14 cellular contexts compared by ENCODE assay signal in the genomic region with DNA sequence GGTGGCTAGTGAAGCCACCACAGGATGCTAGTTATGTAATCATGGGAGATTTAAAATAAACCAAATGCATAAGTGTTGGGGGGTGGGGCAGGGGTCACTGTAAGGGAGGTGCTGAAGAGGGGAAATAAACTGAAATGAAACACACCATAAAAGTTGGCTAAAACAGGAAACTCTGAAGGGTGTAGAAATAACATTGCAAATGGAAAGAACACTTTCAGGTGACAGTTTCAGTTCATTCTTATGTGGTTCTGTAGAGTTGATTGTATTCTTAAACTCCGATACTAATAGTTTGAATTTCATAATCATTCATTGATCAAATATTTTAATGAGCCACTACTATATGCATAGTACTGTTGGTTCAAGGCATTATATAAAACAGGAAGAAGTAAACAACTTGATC.
DNase-seq lines count a peak whose midpoint lies in the region; ATAC-seq lines count a peak whose summit lies in the region.
"Had no signal": no experiment of that assay in that cellular context is flagged by ENCODE, and none has a peak within 500 bp of the region (broad histone marks: within the 10 kb centered on the region; RNA-seq: fewer than 3 reads in every experiment).

No MANE protein-coding gene starts in this region.

- ATAC-seq in GM18511 (IDR thresholded peaks at IDR 0.05; ENCODE audit: unreplicated experiment) (peak; percentile 94), GM21423 (IDR thresholded peaks at IDR 0.05; ENCODE audit: unreplicated experiment) (peak; percentile 70), HG03095 (IDR thresholded peaks at IDR 0.05; ENCODE audit: unreplicated experiment) (peak; percentile 62)
- ATAC-seq: stimulated activated effector memory CD8-positive, alpha-beta T cell treated with anti-CD3 and anti-CD28 coated beads, Interleukin-12 subunit alpha, Interleukin-12 subunit beta, amount 100 ng/mL, for 72 hours had no signal

- peak; percentile 13 for DNase-seq in NOMO-1 treated with dmso at 0.1 percent for 144 hours (lab: John Stamatoyannopoulos, UW; ENCODE audit: unreplicated experiment)
- DNase-seq in DMS153 treated with DMSO at 0.1 percent for 48 hours (lab: John Stamatoyannopoulos, UW; ENCODE audit: unreplicated experiment) = no peak
- no peak for DNase-seq in activated CD4-positive, CD25-positive, alpha-beta regulatory T cell (lab: John Stamatoyannopoulos, UW)
- no peak for DNase-seq in NCI-H446 treated with DMSO at 0.1 percent for 48 hours (lab: John Stamatoyannopoulos, UW)
- DNase-seq in midbrain (lab: John Stamatoyannopoulos, UW) = no peak
- DNase-seq: activated naive CD4-positive, alpha-beta T cell treated with anti-CD3 and anti-CD28 coated beads, Interleukin-2, amount 10 ng/mL, durations not matched to agents 7 days and 5 days; central memory CD4-positive, alpha-beta T cell; NCI-H1105 treated with DMSO at 0.1 percent for 48 hours; NCI-H510A treated with DMSO at 0.1 percent for 48 hours; stimulated activated CD4-positive, alpha-beta T cell treated with anti-CD3 and anti-CD28 coated beads, Interleukin-2, amount 100 ng/mL, for 48 hours had no signal
